ENCODE assay signal across 2 cellular contexts in the genomic region with DNA sequence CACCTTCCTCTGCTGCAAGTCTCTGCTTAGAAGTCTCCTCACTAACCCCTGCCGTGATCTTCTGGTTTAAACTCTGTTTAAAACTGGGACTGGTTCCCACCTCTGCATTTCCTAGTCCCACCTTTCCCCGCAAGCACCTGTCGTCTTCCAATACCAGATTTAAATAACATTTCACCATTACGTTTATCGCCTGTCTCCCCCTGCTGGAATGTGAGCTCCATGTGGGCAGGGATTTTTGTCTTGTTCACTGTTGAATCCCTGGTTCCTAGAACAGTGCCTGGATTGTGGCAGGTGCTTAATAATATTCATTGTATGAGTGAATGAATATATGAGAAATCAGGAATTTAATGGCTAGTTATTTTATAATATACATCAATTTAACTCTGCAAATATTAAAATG.
TF ChIP-seq lines count a peak whose summit lies in the region.

No MANE protein-coding gene starts in this region.

TF ChIP-seq in Ishikawa, 13 proteins besides CTCF, POLR2A, EP300 and RAD21:
- TF ChIP-seq YY1 (IDR thresholded peaks at IDR 0.05; ENCODE audit: low read depth) (no peak), ZBTB7A (IDR thresholded peaks at IDR 0.05; ENCODE audit: low read depth) (no peak), CEBPB (IDR thresholded peaks at IDR 0.05) (no peak), TAF1 (IDR thresholded peaks at IDR 0.05; ENCODE audit: low read depth) (no peak), FOXM1 (IDR thresholded peaks at IDR 0.05; ENCODE audit: borderline replicate concordance, low read depth) (no peak), EGR1 (IDR thresholded peaks at IDR 0.05) (no peak), TEAD4 (IDR thresholded peaks at IDR 0.05) (no peak), NFIC (IDR thresholded peaks at IDR 0.05) (no peak), CREB1 (IDR thresholded peaks at IDR 0.05; ENCODE audit: low read depth) (no peak), TCF12 (IDR thresholded peaks at IDR 0.05; ENCODE audit: low read depth) (no peak)
- TF ChIP-seq, protein P1, sequence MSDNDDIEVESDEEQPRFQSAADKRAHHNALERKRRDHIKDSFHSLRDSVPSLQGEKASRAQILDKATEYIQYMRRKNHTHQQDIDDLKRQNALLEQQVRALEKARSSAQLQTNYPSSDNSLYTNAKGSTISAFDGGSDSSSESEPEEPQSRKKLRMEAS (IDR thresholded peaks at IDR 0.05) = no peak
- TF ChIP-seq, protein P2, sequence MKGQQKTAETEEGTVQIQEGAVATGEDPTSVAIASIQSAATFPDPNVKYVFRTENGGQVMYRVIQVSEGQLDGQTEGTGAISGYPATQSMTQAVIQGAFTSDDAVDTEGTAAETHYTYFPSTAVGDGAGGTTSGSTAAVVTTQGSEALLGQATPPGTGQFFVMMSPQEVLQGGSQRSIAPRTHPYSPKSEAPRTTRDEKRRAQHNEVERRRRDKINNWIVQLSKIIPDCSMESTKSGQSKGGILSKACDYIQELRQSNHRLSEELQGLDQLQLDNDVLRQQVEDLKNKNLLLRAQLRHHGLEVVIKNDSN (IDR thresholded peaks at IDR 0.05) = no peak
- TF ChIP-seq, protein P3, sequence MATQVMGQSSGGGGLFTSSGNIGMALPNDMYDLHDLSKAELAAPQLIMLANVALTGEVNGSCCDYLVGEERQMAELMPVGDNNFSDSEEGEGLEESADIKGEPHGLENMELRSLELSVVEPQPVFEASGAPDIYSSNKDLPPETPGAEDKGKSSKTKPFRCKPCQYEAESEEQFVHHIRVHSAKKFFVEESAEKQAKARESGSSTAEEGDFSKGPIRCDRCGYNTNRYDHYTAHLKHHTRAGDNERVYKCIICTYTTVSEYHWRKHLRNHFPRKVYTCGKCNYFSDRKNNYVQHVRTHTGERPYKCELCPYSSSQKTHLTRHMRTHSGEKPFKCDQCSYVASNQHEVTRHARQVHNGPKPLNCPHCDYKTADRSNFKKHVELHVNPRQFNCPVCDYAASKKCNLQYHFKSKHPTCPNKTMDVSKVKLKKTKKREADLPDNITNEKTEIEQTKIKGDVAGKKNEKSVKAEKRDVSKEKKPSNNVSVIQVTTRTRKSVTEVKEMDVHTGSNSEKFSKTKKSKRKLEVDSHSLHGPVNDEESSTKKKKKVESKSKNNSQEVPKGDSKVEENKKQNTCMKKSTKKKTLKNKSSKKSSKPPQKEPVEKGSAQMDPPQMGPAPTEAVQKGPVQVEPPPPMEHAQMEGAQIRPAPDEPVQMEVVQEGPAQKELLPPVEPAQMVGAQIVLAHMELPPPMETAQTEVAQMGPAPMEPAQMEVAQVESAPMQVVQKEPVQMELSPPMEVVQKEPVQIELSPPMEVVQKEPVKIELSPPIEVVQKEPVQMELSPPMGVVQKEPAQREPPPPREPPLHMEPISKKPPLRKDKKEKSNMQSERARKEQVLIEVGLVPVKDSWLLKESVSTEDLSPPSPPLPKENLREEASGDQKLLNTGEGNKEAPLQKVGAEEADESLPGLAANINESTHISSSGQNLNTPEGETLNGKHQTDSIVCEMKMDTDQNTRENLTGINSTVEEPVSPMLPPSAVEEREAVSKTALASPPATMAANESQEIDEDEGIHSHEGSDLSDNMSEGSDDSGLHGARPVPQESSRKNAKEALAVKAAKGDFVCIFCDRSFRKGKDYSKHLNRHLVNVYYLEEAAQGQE (IDR thresholded peaks at IDR 0.05; ENCODE audit: low read depth) = no peak

TF ChIP-seq in K562, 482 proteins besides CTCF, POLR2A, EP300 and RAD21:
- TF ChIP-seq HOXB6 (CRISPR knock-in tag; IDR thresholded peaks at IDR 0.05; ENCODE audit: borderline replicate concordance) (no peak), KDM1A (IDR thresholded peaks at IDR 0.05) (peak; percentile 45 to 57; a peak in 2 of 4 replicates), ZNF316 (IDR thresholded peaks at IDR 0.05) (0 out of 2 replicates have a peak, but pooled peaks have one; percentile 7), MAFG (tag; conservative IDR thresholded peaks at IDR 0.05) (no peak), TEAD4 (IDR thresholded peaks at IDR 0.05; ENCODE audit: low read length) (peak; percentile 67), TEAD4 (CRISPR knock-in tag; IDR thresholded peaks at IDR 0.05; ENCODE audit: borderline replicate concordance) (no peak), SMC3 (conservative IDR thresholded peaks at IDR 0.05; ENCODE audit: insufficient read depth, low read depth, low read length) (0 out of 2 replicates have a peak, but pooled peaks have one; percentile 28), FOSL1 (tag; conservative IDR thresholded peaks at IDR 0.05) (no peak), TEAD1 (CRISPR knock-in tag; IDR thresholded peaks at IDR 0.05) (peak in 1 of 2 experiments; percentile 69; a peak in 1 of 4 replicates), XRCC4 (IDR thresholded peaks at IDR 0.05; ENCODE audit: extremely low read depth, insufficient read depth, insufficient read length) (no peak)
- TF ChIP-seq, protein P4, sequence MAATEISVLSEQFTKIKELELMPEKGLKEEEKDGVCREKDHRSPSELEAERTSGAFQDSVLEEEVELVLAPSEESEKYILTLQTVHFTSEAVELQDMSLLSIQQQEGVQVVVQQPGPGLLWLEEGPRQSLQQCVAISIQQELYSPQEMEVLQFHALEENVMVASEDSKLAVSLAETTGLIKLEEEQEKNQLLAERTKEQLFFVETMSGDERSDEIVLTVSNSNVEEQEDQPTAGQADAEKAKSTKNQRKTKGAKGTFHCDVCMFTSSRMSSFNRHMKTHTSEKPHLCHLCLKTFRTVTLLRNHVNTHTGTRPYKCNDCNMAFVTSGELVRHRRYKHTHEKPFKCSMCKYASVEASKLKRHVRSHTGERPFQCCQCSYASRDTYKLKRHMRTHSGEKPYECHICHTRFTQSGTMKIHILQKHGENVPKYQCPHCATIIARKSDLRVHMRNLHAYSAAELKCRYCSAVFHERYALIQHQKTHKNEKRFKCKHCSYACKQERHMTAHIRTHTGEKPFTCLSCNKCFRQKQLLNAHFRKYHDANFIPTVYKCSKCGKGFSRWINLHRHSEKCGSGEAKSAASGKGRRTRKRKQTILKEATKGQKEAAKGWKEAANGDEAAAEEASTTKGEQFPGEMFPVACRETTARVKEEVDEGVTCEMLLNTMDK (IDR thresholded peaks at IDR 0.05; ENCODE audit: borderline replicate concordance, insufficient read depth, low read depth, low read length, poor library complexity, severe bottlenecking) = peak; percentile 46
- TF ChIP-seq, protein P5, sequence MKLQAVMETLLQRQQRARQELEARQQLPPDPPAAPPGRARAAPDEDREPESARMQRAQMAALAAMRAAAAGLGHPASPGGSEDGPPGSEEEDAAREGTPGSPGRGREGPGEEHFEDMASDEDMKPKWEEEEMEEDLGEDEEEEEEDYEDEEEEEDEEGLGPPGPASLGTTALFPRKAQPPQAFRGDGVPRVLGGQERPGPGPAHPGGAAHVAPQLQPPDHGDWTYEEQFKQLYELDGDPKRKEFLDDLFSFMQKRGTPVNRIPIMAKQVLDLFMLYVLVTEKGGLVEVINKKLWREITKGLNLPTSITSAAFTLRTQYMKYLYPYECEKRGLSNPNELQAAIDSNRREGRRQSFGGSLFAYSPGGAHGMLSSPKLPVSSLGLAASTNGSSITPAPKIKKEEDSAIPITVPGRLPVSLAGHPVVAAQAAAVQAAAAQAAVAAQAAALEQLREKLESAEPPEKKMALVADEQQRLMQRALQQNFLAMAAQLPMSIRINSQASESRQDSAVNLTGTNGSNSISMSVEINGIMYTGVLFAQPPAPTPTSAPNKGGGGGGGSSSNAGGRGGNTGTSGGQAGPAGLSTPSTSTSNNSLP (IDR thresholded peaks at IDR 0.05; ENCODE audit: borderline replicate concordance, low read depth, low read length) = no peak
